Comparison of ENCODE assay signal across 2 cellular contexts in the genomic region with DNA sequence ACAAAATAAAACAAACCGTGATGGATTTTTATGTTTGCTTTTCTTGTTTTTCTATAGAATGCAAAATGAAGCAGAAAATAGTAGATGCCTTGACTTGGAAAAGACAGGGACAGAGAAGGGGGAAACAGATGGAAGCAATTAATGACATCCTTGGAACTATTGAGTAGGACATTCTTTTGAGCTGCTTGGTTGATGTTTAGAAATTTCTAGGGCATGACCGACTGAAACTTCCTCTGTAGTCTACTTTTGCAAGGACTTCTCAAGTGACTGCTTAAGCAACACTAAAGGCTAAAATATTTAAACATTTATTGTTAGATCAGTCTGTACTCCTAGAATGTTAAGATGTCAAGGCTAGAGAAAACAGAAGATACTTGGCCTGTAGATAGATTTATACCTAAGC.
TF ChIP-seq lines count a peak whose summit lies in the region.

No MANE protein-coding gene starts in this region.

TF ChIP-seq in HCT116, 20 proteins besides CTCF, POLR2A, EP300 and RAD21:
- TF ChIP-seq MAX (IDR thresholded peaks at IDR 0.05), result no peak
- no peak for TF ChIP-seq POLR2AphosphoS5 (IDR thresholded peaks at IDR 0.05; ENCODE audit: low read depth, low read length)
- no peak for TF ChIP-seq ELF1 (IDR thresholded peaks at IDR 0.05; ENCODE audit: borderline replicate concordance, low read depth)
- TF ChIP-seq, protein P1, sequence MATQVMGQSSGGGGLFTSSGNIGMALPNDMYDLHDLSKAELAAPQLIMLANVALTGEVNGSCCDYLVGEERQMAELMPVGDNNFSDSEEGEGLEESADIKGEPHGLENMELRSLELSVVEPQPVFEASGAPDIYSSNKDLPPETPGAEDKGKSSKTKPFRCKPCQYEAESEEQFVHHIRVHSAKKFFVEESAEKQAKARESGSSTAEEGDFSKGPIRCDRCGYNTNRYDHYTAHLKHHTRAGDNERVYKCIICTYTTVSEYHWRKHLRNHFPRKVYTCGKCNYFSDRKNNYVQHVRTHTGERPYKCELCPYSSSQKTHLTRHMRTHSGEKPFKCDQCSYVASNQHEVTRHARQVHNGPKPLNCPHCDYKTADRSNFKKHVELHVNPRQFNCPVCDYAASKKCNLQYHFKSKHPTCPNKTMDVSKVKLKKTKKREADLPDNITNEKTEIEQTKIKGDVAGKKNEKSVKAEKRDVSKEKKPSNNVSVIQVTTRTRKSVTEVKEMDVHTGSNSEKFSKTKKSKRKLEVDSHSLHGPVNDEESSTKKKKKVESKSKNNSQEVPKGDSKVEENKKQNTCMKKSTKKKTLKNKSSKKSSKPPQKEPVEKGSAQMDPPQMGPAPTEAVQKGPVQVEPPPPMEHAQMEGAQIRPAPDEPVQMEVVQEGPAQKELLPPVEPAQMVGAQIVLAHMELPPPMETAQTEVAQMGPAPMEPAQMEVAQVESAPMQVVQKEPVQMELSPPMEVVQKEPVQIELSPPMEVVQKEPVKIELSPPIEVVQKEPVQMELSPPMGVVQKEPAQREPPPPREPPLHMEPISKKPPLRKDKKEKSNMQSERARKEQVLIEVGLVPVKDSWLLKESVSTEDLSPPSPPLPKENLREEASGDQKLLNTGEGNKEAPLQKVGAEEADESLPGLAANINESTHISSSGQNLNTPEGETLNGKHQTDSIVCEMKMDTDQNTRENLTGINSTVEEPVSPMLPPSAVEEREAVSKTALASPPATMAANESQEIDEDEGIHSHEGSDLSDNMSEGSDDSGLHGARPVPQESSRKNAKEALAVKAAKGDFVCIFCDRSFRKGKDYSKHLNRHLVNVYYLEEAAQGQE (IDR thresholded peaks at IDR 0.05; ENCODE audit: low read depth), result no peak
- no peak for TF ChIP-seq JUND (IDR thresholded peaks at IDR 0.05)
- TF ChIP-seq SP1 (IDR thresholded peaks at IDR 0.05; ENCODE audit: low read depth), result no peak
- TF ChIP-seq EZH2 (IDR thresholded peaks at IDR 0.05), result no peak
- TF ChIP-seq YY1 (IDR thresholded peaks at IDR 0.05; ENCODE audit: extremely low read depth, insufficient replicate concordance, low read depth, low read length), result no peak
- no peak for TF ChIP-seq ATF3 (IDR thresholded peaks at IDR 0.05)
- no peak for TF ChIP-seq ZNF274 (IDR thresholded peaks at IDR 0.05; ENCODE audit: low read depth, low read length)
- TF ChIP-seq, protein P2, sequence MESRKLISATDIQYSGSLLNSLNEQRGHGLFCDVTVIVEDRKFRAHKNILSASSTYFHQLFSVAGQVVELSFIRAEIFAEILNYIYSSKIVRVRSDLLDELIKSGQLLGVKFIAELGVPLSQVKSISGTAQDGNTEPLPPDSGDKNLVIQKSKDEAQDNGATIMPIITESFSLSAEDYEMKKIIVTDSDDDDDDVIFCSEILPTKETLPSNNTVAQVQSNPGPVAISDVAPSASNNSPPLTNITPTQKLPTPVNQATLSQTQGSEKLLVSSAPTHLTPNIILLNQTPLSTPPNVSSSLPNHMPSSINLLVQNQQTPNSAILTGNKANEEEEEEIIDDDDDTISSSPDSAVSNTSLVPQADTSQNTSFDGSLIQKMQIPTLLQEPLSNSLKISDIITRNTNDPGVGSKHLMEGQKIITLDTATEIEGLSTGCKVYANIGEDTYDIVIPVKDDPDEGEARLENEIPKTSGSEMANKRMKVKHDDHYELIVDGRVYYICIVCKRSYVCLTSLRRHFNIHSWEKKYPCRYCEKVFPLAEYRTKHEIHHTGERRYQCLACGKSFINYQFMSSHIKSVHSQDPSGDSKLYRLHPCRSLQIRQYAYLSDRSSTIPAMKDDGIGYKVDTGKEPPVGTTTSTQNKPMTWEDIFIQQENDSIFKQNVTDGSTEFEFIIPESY (IDR thresholded peaks at IDR 0.05; ENCODE audit: extremely low read depth, insufficient replicate concordance, low read length), result no peak
- TF ChIP-seq TCF7L2 (IDR thresholded peaks at IDR 0.05; ENCODE audit: borderline replicate concordance, extremely low read depth, insufficient read depth, insufficient read length), result no peak
- TF ChIP-seq SRF (IDR thresholded peaks at IDR 0.05; ENCODE audit: low read depth), result no peak
- TF ChIP-seq EGR1 (IDR thresholded peaks at IDR 0.05; ENCODE audit: low read depth), result no peak
- no peak for TF ChIP-seq FOSL1 (IDR thresholded peaks at IDR 0.05; ENCODE audit: low read depth)
- no peak for TF ChIP-seq SIN3A (IDR thresholded peaks at IDR 0.05; ENCODE audit: low read depth)
TF ChIP-seq in HCT116: peak in this region for 0.

TF ChIP-seq in K562, 482 proteins besides CTCF, POLR2A, EP300 and RAD21:
- TF ChIP-seq NFXL1 (CRISPR knock-in tag; IDR thresholded peaks at IDR 0.05) (no peak), RHOXF2B (CRISPR knock-in tag; conservative IDR thresholded peaks at IDR 0.05) (no peak), DMBX1 (CRISPR knock-in tag; IDR thresholded peaks at IDR 0.05; ENCODE audit: borderline replicate concordance) (no peak), CREB5 (CRISPR knock-in tag; IDR thresholded peaks at IDR 0.05) (no peak), ZNF197 (CRISPR knock-in tag; IDR thresholded peaks at IDR 0.05; ENCODE audit: low read depth) (no peak)
TF ChIP-seq in K562: peak in this region for 0.
